24 cellular contexts compared by ENCODE assay signal in the genomic region with DNA sequence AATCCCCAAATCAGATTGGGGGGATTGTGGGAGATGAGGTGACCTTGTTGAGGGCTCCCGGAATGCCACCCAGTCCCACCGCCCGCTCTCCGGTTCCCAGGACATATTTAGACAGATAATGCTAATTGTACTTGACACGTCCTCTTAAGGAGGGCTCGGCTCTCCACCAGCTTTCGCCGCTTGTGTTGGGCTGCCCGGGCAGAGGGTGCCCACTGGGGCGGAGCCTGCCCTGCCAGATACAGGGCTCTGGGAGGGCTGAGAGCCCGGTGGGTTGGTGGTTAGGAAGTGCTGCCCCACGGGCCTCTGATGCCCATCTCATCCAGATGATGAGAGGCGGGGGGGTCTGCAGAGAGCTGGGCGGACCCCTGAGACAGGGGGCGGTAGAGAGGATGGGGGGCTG.
A peak's percentile ranks its signal among the peaks of the same experiment; 100 is the strongest.
DNase-seq lines count a peak whose midpoint lies in the region; ATAC-seq and TF ChIP-seq lines count a peak whose summit lies in the region.
"Had no signal": no experiment of that assay in that cellular context is flagged by ENCODE, and none has a peak within 500 bp of the region (broad histone marks: within the 10 kb centered on the region; RNA-seq: fewer than 3 reads in every experiment).

No MANE protein-coding gene starts in this region.

- no peak overlapping the region for H3K27ac Mint-ChIP-seq in stimulated activated naive CD8-positive, alpha-beta T cell treated with anti-CD3 and anti-CD28 coated beads, Interleukin-15, amount 100 ng/mL, for 72 hours
- H3K27ac Mint-ChIP-seq: CD14-positive monocyte; CD4-positive, alpha-beta T cell; CD8-positive, alpha-beta memory T cell; GM23338; HFFc6 had no signal

- DNase-seq in heart left ventricle (no peak), Right ventricle myocardium inferior (ENCODE audit: missing footprints) (no peak), left ventricle myocardium inferior (no peak), right cardiac atrium (no peak)
- no peak for DNase-seq in stimulated activated naive CD8-positive, alpha-beta T cell treated with anti-CD3 and anti-CD28 coated beads, Interleukin-15, amount 100 ng/mL, for 72 hours
- DNase-seq: 8988T; ACHN; AML-193; BE2C; CD4-positive, alpha-beta T cell; CD8-positive, alpha-beta memory T cell; DMS 273 treated with DMSO at 0.1 percent for 48 hours; DMS79; EL; GDM1; HFFc6 had no signal

- no peak for TF ChIP-seq CTCF in heart left ventricle (IDR thresholded peaks at IDR 0.05)
- TF ChIP-seq CTCF in left ventricle myocardium inferior (IDR thresholded peaks at IDR 0.05; ENCODE audit: borderline replicate concordance): no peak

- H3K4me3 Mint-ChIP-seq in stimulated activated naive CD8-positive, alpha-beta T cell treated with anti-CD3 and anti-CD28 coated beads, Interleukin-15, amount 100 ng/mL, for 72 hours: no peak overlapping the region
- H3K4me3 Mint-ChIP-seq: CD14-positive monocyte; CD4-positive, alpha-beta T cell; CD8-positive, alpha-beta memory T cell; HFFc6 had no signal

- H3K4me3 ChIP-seq in heart left ventricle: no peak overlapping the region
- no peak overlapping the region for H3K4me3 ChIP-seq in left ventricle myocardium inferior
- H3K4me3 ChIP-seq in right cardiac atrium (ENCODE audit: low read length): no peak overlapping the region
- H3K4me3 ChIP-seq: A549; BLaER1 treated with 17β-estradiol and CSF1 and Interleukin-3, amounts not matched to agents 10 nM and 100 nM; GM12878; GM23338; HAP-1 had no signal

- no peak for TF ChIP-seq POLR2A in heart left ventricle (IDR thresholded peaks at IDR 0.05)

- 57 to 72% (median 67%) methylated on average over 15 of the region's 15 CpGs for WGBS in heart left ventricle, 4 donors
- WGBS in right cardiac atrium: 68% methylated on average over 15 of the region's 15 CpGs

- no peaks in the 10 kb centered on the region for H3K4me1 Mint-ChIP-seq in stimulated activated naive CD8-positive, alpha-beta T cell treated with anti-CD3 and anti-CD28 coated beads, Interleukin-15, amount 100 ng/mL, for 72 hours
- H3K4me1 Mint-ChIP-seq: CD14-positive monocyte; CD8-positive, alpha-beta memory T cell had no signal

- no peaks in the 10 kb centered on the region for H3K27me3 ChIP-seq in heart left ventricle
- peaks cover 5% of the 10 kb centered on the region for H3K27me3 ChIP-seq in left ventricle myocardium inferior (ENCODE audit: low read depth)
- no peaks in the 10 kb centered on the region for H3K27me3 ChIP-seq in right cardiac atrium (ENCODE audit: control insufficient read depth, insufficient read depth)
- H3K27me3 ChIP-seq: BE2C; BLaER1 treated with 17β-estradiol and CSF1 and Interleukin-3, amounts not matched to agents 10 nM and 100 nM had no signal

- intact Hi-C loops in heart left ventricle (cut with DNase I) (no loop called here), Right ventricle myocardium inferior (cut with DNase I) (no loop called here), left ventricle myocardium inferior (cut with micrococcal nuclease) (no loop called here), right cardiac atrium (cut with DNase I) (no loop called here)

- peak overlapping the region in 6 of 12 donors; percentile 1 to 57 (median 34) for H3K27ac ChIP-seq in heart left ventricle
- peak overlapping the region; percentile 3 for H3K27ac ChIP-seq in left ventricle myocardium inferior (replicated peaks)
- peak overlapping the region; percentile 38 for H3K27ac ChIP-seq in right cardiac atrium (ENCODE audit: low read length)
- H3K27ac ChIP-seq: A549; BLaER1 treated with 17β-estradiol and CSF1 and Interleukin-3, amounts not matched to agents 10 nM and 100 nM had no signal

- no peaks in the 10 kb centered on the region for H3K9me3 ChIP-seq in heart left ventricle
- no peaks in the 10 kb centered on the region for H3K9me3 ChIP-seq in left ventricle myocardium inferior (replicated peaks)
- H3K9me3 ChIP-seq in right cardiac atrium (ENCODE audit: control insufficient read depth, low read length): no peaks in the 10 kb centered on the region
- H3K9me3 ChIP-seq: A549; BE2C; BLaER1 treated with 17β-estradiol and CSF1 and Interleukin-3, amounts not matched to agents 10 nM and 100 nM; HAP-1 had no signal

- peaks cover 0 to 4% (median 0%) of the 10 kb centered on the region in 9 donors for H3K36me3 ChIP-seq in heart left ventricle
- H3K36me3 ChIP-seq in left ventricle myocardium inferior: peaks cover 4% of the 10 kb centered on the region
- H3K36me3 ChIP-seq: BE2C; BLaER1 treated with 17β-estradiol and CSF1 and Interleukin-3, amounts not matched to agents 10 nM and 100 nM; HAP-1 had no signal

- H3K4me1 ChIP-seq in heart left ventricle (peaks cover 0 to 46% (median 18%) of the 10 kb centered on the region in 12 donors), left ventricle myocardium inferior (peaks cover 56% of the 10 kb centered on the region), right cardiac atrium (ENCODE audit: control insufficient read depth, insufficient read depth, low read length) (peaks cover 6% of the 10 kb centered on the region)
- H3K4me1 ChIP-seq: A549, BE2C had no signal

- peak; percentile 28 to 47 (median 44) for ATAC-seq in heart left ventricle
- ATAC-seq in Right ventricle myocardium inferior: no peak
- ATAC-seq in right cardiac atrium: peak; percentile 47 to 55
- no peak for ATAC-seq in HG03039 (IDR thresholded peaks at IDR 0.05; ENCODE audit: unreplicated experiment)
- no peak for ATAC-seq in GM19452 (IDR thresholded peaks at IDR 0.05; ENCODE audit: unreplicated experiment)
- ATAC-seq in stimulated activated naive CD8-positive, alpha-beta T cell treated with anti-CD3 and anti-CD28 coated beads, Interleukin-15, amount 100 ng/mL, for 72 hours: no peak
- ATAC-seq: A549, GM12878, GM23338 had no signal

- no peaks in the 10 kb centered on the region for H3K9me3 Mint-ChIP-seq in stimulated activated naive CD8-positive, alpha-beta T cell treated with anti-CD3 and anti-CD28 coated beads, Interleukin-15, amount 100 ng/mL, for 72 hours
- H3K9me3 Mint-ChIP-seq: CD4-positive, alpha-beta T cell; CD8-positive, alpha-beta memory T cell; GM23338; HFFc6 had no signal

- no peaks in the 10 kb centered on the region for H3K27me3 Mint-ChIP-seq in stimulated activated naive CD8-positive, alpha-beta T cell treated with anti-CD3 and anti-CD28 coated beads, Interleukin-15, amount 100 ng/mL, for 72 hours
- H3K27me3 Mint-ChIP-seq: CD4-positive, alpha-beta T cell had no signal

Comparison
In these comparisons a context has a peak if more than half of its experiments do, and no peak if none do; other contexts are left out.
1. ATAC-seq: peak in heart left ventricle (4 of 4) and right cardiac atrium (2 of 2); none in Right ventricle myocardium inferior (single experiment), HG03039 (single experiment), GM19452 (single experiment) and stimulated activated naive CD8-positive, alpha-beta T cell treated with anti-CD3 and anti-CD28 coated beads, Interleukin-15, amount 100 ng/mL, for 72 hours (single experiment).